In genomic region chr22:37887610-37888378, GRCh38 we compare ENCODE assay signal across 8 cellular contexts. TPM values are rescaled to one million over a fixed set of nuclear protein-coding genes. Genes with fewer than 3 reads are reported as not detected.
DNase-seq lines count a peak whose midpoint lies in the region; ATAC-seq lines count a peak whose summit lies in the region.

No MANE protein-coding gene starts in this region.

- no peaks in the 10 kb centered on the region for H3K27me3 Mint-ChIP-seq in naive thymus-derived CD8-positive, alpha-beta T cell

- H3K4me1 Mint-ChIP-seq in naive thymus-derived CD8-positive, alpha-beta T cell, result peaks cover 9 to 19% (median 14%) of the 10 kb centered on the region in 4 donors

- 38 to 54% methylated on average over 6 of the region's 6 CpGs for WGBS in esophagus, 2 donors

- H3K4me1 ChIP-seq in NT2/D1 (ENCODE audit: insufficient read depth, insufficient read length) (no peaks in the 10 kb centered on the region), esophagus (ENCODE audit: control insufficient read depth in 2 of 2, insufficient read depth in 2 of 2, low read length in 1 of 2) (peaks cover 0 to 8% of the 10 kb centered on the region in 2 donors), SJCRH30 (no peaks in the 10 kb centered on the region)

- POLR2A ChIA-PET in naive thymus-derived CD8-positive, alpha-beta T cell (lab: Charles Lee), result no interaction called here

- peaks cover 68% of the 10 kb centered on the region for H3K36me3 ChIP-seq in NT2/D1 (ENCODE audit: insufficient read depth, insufficient read length, low read length)
- H3K36me3 ChIP-seq in esophagus (ENCODE audit: control insufficient read depth in 2 of 2, insufficient read depth in 2 of 2, low read length in 1 of 2), result peaks cover 0 to 7% of the 10 kb centered on the region in 2 donors
- H3K36me3 ChIP-seq in SJCRH30, result peaks cover 57% of the 10 kb centered on the region

- no peak overlapping the region for H3K4me3 ChIP-seq in NT2/D1 (ENCODE audit: insufficient read length, low read depth)
- H3K4me3 ChIP-seq in esophagus (ENCODE audit: low read depth in 1 of 2, low read length in 2 of 2), result no peak overlapping the region
- no peak overlapping the region for H3K4me3 ChIP-seq in SJCRH30

- H3K4me3 Mint-ChIP-seq in naive thymus-derived CD8-positive, alpha-beta T cell, result no peak overlapping the region

- peaks cover 0 to 81% (median 17%) of the 10 kb centered on the region in 3 donors for H3K36me3 Mint-ChIP-seq in naive thymus-derived CD8-positive, alpha-beta T cell

- H3K27ac Mint-ChIP-seq in naive thymus-derived CD8-positive, alpha-beta T cell, result peak overlapping the region; percentile 9 to 80 (median 62)

- DNase-seq in Ammon's horn (ENCODE audit: low spot score) (peak; percentile 79), NT2/D1 (ENCODE audit: low read depth, low spot score) (peak; percentile 57), SK-N-DZ (ENCODE audit: low spot score) (no peak), retina (no peak), SJCRH30 (no peak)
- DNase-seq in naive thymus-derived CD8-positive, alpha-beta T cell, result no peak

- H3K27ac ChIP-seq in esophagus (ENCODE audit: low read depth in 2 of 2, low read length in 1 of 2), result peak overlapping the region; percentile 84 to 89
- no peak overlapping the region for H3K27ac ChIP-seq in SJCRH30

- H3K9ac ChIP-seq in NT2/D1 (ENCODE audit: insufficient read length, low read depth), result no peak overlapping the region

- H3K9me3 ChIP-seq in NT2/D1 (ENCODE audit: insufficient read depth, low read length), result no peaks in the 10 kb centered on the region
- H3K9me3 ChIP-seq in esophagus (ENCODE audit: control insufficient read depth in 2 of 2, insufficient read depth in 1 of 2, low read depth in 1 of 2, low read length in 1 of 2), result no peaks in the 10 kb centered on the region
- H3K9me3 ChIP-seq in SJCRH30 (replicated peaks), result no peaks in the 10 kb centered on the region

- peak in 1 of 2 donors; percentile 53 for ATAC-seq in naive thymus-derived CD8-positive, alpha-beta T cell
- no peak for ATAC-seq in GM21381 (IDR thresholded peaks at IDR 0.05; ENCODE audit: unreplicated experiment)

- H3K9me3 Mint-ChIP-seq in naive thymus-derived CD8-positive, alpha-beta T cell, result no peaks in the 10 kb centered on the region

- H3K27me3 ChIP-seq in NT2/D1 (ENCODE audit: insufficient read depth, insufficient read length) (no peaks in the 10 kb centered on the region), esophagus (ENCODE audit: control insufficient read depth in 1 of 2, insufficient read depth in 2 of 2, low read length in 2 of 2) (no peaks in the 10 kb centered on the region), SJCRH30 (no peaks in the 10 kb centered on the region)

RNA-seq across cellular contexts. Expression of gene MICALL1, which starts 18.3 kb away (rescaled TPM):
- 10 to 100 TPM; 41.7 to 44.1 TPM for polyA plus RNA-seq in esophagus
- total RNA-seq in naive thymus-derived CD8-positive, alpha-beta T cell, result 10 to 100 TPM; 26.3 to 28.5 TPM
- 1 to 10 TPM; 1.3 to 4.7 (median 1.5) TPM for polyA plus RNA-seq in naive thymus-derived CD8-positive, alpha-beta T cell
- polyA plus RNA-seq in SK-N-DZ (2014; cell fraction: cytosol; rRNA removed), result 18.6 and 22.6 TPM in 2 replicates
- 13.5 and 26.1 TPM in 2 replicates for polyA plus RNA-seq in SK-N-DZ (2014; cell fraction: nucleus; rRNA removed)
- total RNA-seq in SJCRH30 (2014; rRNA removed; shearing (Covaris generic)), result 16.8 and 18.0 TPM in 2 replicates

RNA-seq across cellular contexts. Expression of gene EIF3L, which starts 38.6 kb away (rescaled TPM):
- 100 to 1,000 TPM; 113 to 265 TPM for polyA plus RNA-seq in esophagus
- total RNA-seq in naive thymus-derived CD8-positive, alpha-beta T cell, result 100 to 1,000 TPM; 509 to 544 TPM
- polyA plus RNA-seq in naive thymus-derived CD8-positive, alpha-beta T cell, result 100 to 1,000 TPM; 310 to 395 (median 322) TPM
- 671 and 689 TPM in 2 replicates for polyA plus RNA-seq in SK-N-DZ (2014; cell fraction: cytosol; rRNA removed)
- polyA plus RNA-seq in SK-N-DZ (2014; cell fraction: nucleus; rRNA removed), result 284 and 309 TPM in 2 replicates
- total RNA-seq in SJCRH30 (2014; rRNA removed; shearing (Covaris generic)), result 647 and 707 TPM in 2 replicates

RNA-seq across cellular contexts. Expression of gene ANKRD54, which starts 43.7 kb away (rescaled TPM):
- polyA plus RNA-seq in esophagus, result 10 to 100 TPM; 15.2 to 18.7 TPM
- 10 to 100 TPM; 19.8 to 21.2 TPM for total RNA-seq in naive thymus-derived CD8-positive, alpha-beta T cell
- polyA plus RNA-seq in naive thymus-derived CD8-positive, alpha-beta T cell, result 10 to 100 TPM in 2 of 3 donors, 1 to 10 TPM in 1; 8.2 to 16.1 (median 13.9) TPM
- 54.2 and 55.4 TPM in 2 replicates for polyA plus RNA-seq in SK-N-DZ (2014; cell fraction: cytosol; rRNA removed)
- 57.4 and 105 TPM in 2 replicates for polyA plus RNA-seq in SK-N-DZ (2014; cell fraction: nucleus; rRNA removed)
- total RNA-seq in SJCRH30 (2014; rRNA removed; shearing (Covaris generic)), result 17.1 and 18.2 TPM in 2 replicates

Comparison
In these comparisons a context has a peak if more than half of its experiments do, and no peak if none do; other contexts are left out.
1. DNase-seq: peak in Ammon's horn (single experiment) and NT2/D1 (single experiment); none in naive thymus-derived CD8-positive, alpha-beta T cell (0 of 10), SK-N-DZ (single experiment), retina (single experiment) and SJCRH30 (0 of 2).